8 cellular contexts compared by ENCODE assay signal in genomic region chr1:154982897-154983648, GRCh38. TPM values are rescaled to one million over a fixed set of nuclear protein-coding genes. Genes with fewer than 3 reads are reported as not detected.
DNase-seq lines count a peak whose midpoint lies in the region; ATAC-seq and TF ChIP-seq lines count a peak whose summit lies in the region.

TSS of gene FLAD1 (plus strand) at chr1:154983344. CDS start at chr1:154983695, 351 bp downstream.

- DNase-seq in NCI-H187 (lab: John Stamatoyannopoulos, UW): peak; percentile 99 to 100
- DNase-seq in T-helper 17 cell: peak; percentile 85 to 92 (median 85)
- DNase-seq in amygdala (lab: John Stamatoyannopoulos, UW): peak; percentile 50 to 99 (median 94)
- DNase-seq in left ventricle myocardium superior: peak; percentile 93
- peak; percentile 91 for DNase-seq in progenitor cell of endocrine pancreas (ENCODE audit: low spot score, unreplicated experiment)
- DNase-seq in ureter (ENCODE audit: low spot score): peak; percentile 98

- H3K27me3 Mint-ChIP-seq in T-helper 17 cell (no peaks in the 10 kb centered on the region), progenitor cell of endocrine pancreas (no peaks in the 10 kb centered on the region)

- H3K4me3 Mint-ChIP-seq in T-helper 17 cell: no peak within 1 kb of the TSS
- H3K4me3 Mint-ChIP-seq in progenitor cell of endocrine pancreas (ENCODE audit: low read depth): no peak within 1 kb of the TSS

- H3K36me3 Mint-ChIP-seq in T-helper 17 cell (ENCODE audit: low read depth) (no peaks in the 10 kb centered on the region), progenitor cell of endocrine pancreas (ENCODE audit: insufficient read depth) (peaks cover 10% of the 10 kb centered on the region)

- H3K27ac Mint-ChIP-seq in T-helper 17 cell (no peak within 1 kb of the TSS), progenitor cell of endocrine pancreas (no peak within 1 kb of the TSS)

- intact Hi-C loops in left ventricle myocardium superior (cut with micrococcal nuclease): no loop called here

- peaks cover 9% of the 10 kb centered on the region for H3K4me1 Mint-ChIP-seq in T-helper 17 cell
- H3K4me1 Mint-ChIP-seq in progenitor cell of endocrine pancreas (ENCODE audit: low read depth): peaks cover 10% of the 10 kb centered on the region

- H3K9me3 ChIP-seq in T-helper 17 cell (ENCODE audit: control insufficient read depth, low read length, poor library complexity, severe bottlenecking): no peaks in the 10 kb centered on the region

- ATAC-seq in GM18502 (IDR thresholded peaks at IDR 0.05; ENCODE audit: poor library complexity, unreplicated experiment): peak; percentile 98
- ATAC-seq in HG02943 (IDR thresholded peaks at IDR 0.05; ENCODE audit: low read depth, unreplicated experiment): peak; percentile 97
- ATAC-seq in T-helper 17 cell: peak; percentile 99
- ATAC-seq in left ventricle myocardium superior: peak; percentile 100

- H3K9me3 Mint-ChIP-seq in progenitor cell of endocrine pancreas (ENCODE audit: low read depth): no peaks in the 10 kb centered on the region

- no peak for TF ChIP-seq CTCF in progenitor cell of endocrine pancreas (IDR thresholded peaks at IDR 0.05; ENCODE audit: unreplicated experiment)

RNA-seq across cellular contexts. Expression of gene FLAD1, which starts in this region (rescaled TPM):
- 10 to 100 TPM; 33.2 to 34.7 TPM for total RNA-seq in T-helper 17 cell
- total RNA-seq in left ventricle myocardium superior: 31.4 TPM
- total RNA-seq in progenitor cell of endocrine pancreas: 53.7 and 55.9 TPM in 2 replicates
- 48.3 TPM for total RNA-seq in ureter

Comparison
In these comparisons a context has a peak if more than half of its experiments do, and no peak if none do; other contexts are left out.
1. Peak in every context shown above with its lines: DNase-seq and ATAC-seq.